Comparison of ENCODE assay signal across 31 cellular contexts in the genomic region with DNA sequence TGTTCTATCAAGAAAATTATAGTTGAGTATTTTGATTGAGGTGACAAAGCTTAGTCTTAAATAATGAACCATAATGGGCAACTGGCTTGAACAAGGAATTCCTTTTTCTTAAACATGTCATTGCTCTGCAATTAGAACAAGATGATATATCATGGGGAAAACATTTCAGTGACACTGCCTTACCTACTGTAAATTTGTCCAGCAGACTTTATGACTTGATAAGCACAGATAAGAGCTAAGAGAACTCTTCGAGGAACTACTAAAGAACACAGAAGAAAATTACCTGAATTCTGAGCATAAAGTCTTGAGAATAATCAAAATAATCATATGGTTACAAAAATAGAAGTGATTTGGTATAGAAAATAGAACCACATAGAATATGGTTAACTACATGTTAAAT.
"Had no signal": no experiment of that assay in that cellular context is flagged by ENCODE, and none has a peak within 500 bp of the region (broad histone marks: within the 10 kb centered on the region; RNA-seq: fewer than 3 reads in every experiment).

No MANE protein-coding gene starts in this region.

- FAIRE-seq: colon, endothelial cell of umbilical vein, TTC549 had no signal

- H3K4me1 Mint-ChIP-seq: activated CD4-positive, alpha-beta memory T cell treated with anti-CD3 and anti-CD28 coated beads, Interleukin-2, amount 10 ng/mL, durations not matched to agents 7 days and 5 days; activated CD4-positive, alpha-beta T cell treated with anti-CD3 and anti-CD28 coated beads, Interleukin-2, amount 10 ng/mL, durations not matched to agents 7 days and 5 days; activated naive CD4-positive, alpha-beta T cell treated with anti-CD3 and anti-CD28 coated beads, Interleukin-2, amount 10 ng/mL, durations not matched to agents 7 days and 5 days; activated naive CD8-positive, alpha-beta T cell treated with anti-CD3 and anti-CD28 coated beads, Interleukin-2, amount 10 ng/mL, durations not matched to agents 7 days and 5 days had no signal

- H3K36me3 Mint-ChIP-seq: activated naive CD4-positive, alpha-beta T cell treated with anti-CD3 and anti-CD28 coated beads, Interleukin-2, amount 10 ng/mL, durations not matched to agents 7 days and 5 days; activated naive CD4-positive, alpha-beta T cell treated with anti-CD3 and anti-CD28 coated beads, Interleukin-2, amount 50 U/mL, for 72 hours; activated naive CD8-positive, alpha-beta T cell treated with anti-CD3 and anti-CD28 coated beads, Interleukin-2, amount 10 ng/mL, durations not matched to agents 7 days and 5 days had no signal

- DNase-seq: activated CD4-positive, alpha-beta memory T cell treated with anti-CD3 and anti-CD28 coated beads, Interleukin-2, amount 10 ng/mL, durations not matched to agents 7 days and 5 days; activated CD4-positive, alpha-beta T cell treated with anti-CD3 and anti-CD28 coated beads for 1 hour; activated CD4-positive, alpha-beta T cell treated with anti-CD3 and anti-CD28 coated beads for 4 hours; activated CD4-positive, alpha-beta T cell treated with anti-CD3 and anti-CD28 coated beads, Interleukin-2, amount 10 ng/mL, durations not matched to agents 7 days and 5 days; activated CD4-positive, alpha-beta T cell treated with anti-CD3 and anti-CD28 coated beads, Interleukin-2, amount 50 U/mL, for 4 hours; activated CD8-positive, alpha-beta memory T cell treated with anti-CD3 and anti-CD28 coated beads, Interleukin-2, amount 50 U/mL, for 48 hours; activated gamma-delta T cell; activated naive CD4-positive, alpha-beta T cell; activated naive CD4-positive, alpha-beta T cell treated with anti-CD3 and anti-CD28 coated beads, Interleukin-2, amount 10 ng/mL, durations not matched to agents 7 days and 5 days; activated naive CD8-positive, alpha-beta T cell treated with anti-CD3 and anti-CD28 coated beads, Interleukin-2, amount 10 ng/mL, durations not matched to agents 7 days and 5 days; activated T-cell treated with anti-CD3 and anti-CD28 coated beads for 4 hours; activated T-cell treated with anti-CD3 and anti-CD28 coated beads, Interleukin-2, amount 50 U/mL, for 24 hours; activated T-cell treated with anti-CD3 and anti-CD28 coated beads, Interleukin-2, amount 50 U/mL, for 72 hours; brain microvascular endothelial cell; caudate nucleus; cortex of kidney; dermis blood vessel endothelial cell; effector CD4-positive, alpha-beta T cell; effector memory CD8-positive, alpha-beta T cell; foreskin fibroblast; gastrocnemius medialis; glutamatergic neuron; heart left ventricle; T-helper 2 cell had no signal

- H3K27me3 Mint-ChIP-seq: activated CD4-positive, alpha-beta memory T cell treated with anti-CD3 and anti-CD28 coated beads, Interleukin-2, amount 10 ng/mL, durations not matched to agents 7 days and 5 days; activated CD4-positive, alpha-beta T cell treated with anti-CD3 and anti-CD28 coated beads, Interleukin-2, amount 10 ng/mL, durations not matched to agents 7 days and 5 days; activated naive CD4-positive, alpha-beta T cell treated with anti-CD3 and anti-CD28 coated beads, Interleukin-2, amount 10 ng/mL, durations not matched to agents 7 days and 5 days; activated naive CD8-positive, alpha-beta T cell treated with anti-CD3 and anti-CD28 coated beads, Interleukin-2, amount 10 ng/mL, durations not matched to agents 7 days and 5 days; activated T-cell treated with anti-CD3 and anti-CD28 coated beads, Interleukin-2, amount 50 U/mL, for 24 hours; effector memory CD8-positive, alpha-beta T cell had no signal

- H3K4me3 ChIP-seq: ascending aorta, gastrocnemius medialis, heart left ventricle had no signal

- H3K9me3 Mint-ChIP-seq: activated CD4-positive, alpha-beta T cell treated with anti-CD3 and anti-CD28 coated beads, Interleukin-2, amount 10 ng/mL, durations not matched to agents 7 days and 5 days; activated naive CD4-positive, alpha-beta T cell treated with anti-CD3 and anti-CD28 coated beads, Interleukin-2, amount 10 ng/mL, durations not matched to agents 7 days and 5 days had no signal

- H3K27ac ChIP-seq: ascending aorta, brain microvascular endothelial cell, gastrocnemius medialis, heart left ventricle, VCaP had no signal

- H3K36me3 ChIP-seq: ascending aorta, brain microvascular endothelial cell, gastrocnemius medialis, heart left ventricle had no signal

- H3K27me3 ChIP-seq: ascending aorta, brain microvascular endothelial cell, gastrocnemius medialis, heart left ventricle had no signal

- H3K4me1 ChIP-seq: ascending aorta, gastrocnemius medialis had no signal

- H3K9me3 ChIP-seq: ascending aorta, gastrocnemius medialis, heart left ventricle had no signal

- H3K27ac Mint-ChIP-seq: activated CD4-positive, alpha-beta memory T cell treated with anti-CD3 and anti-CD28 coated beads, Interleukin-2, amount 10 ng/mL, durations not matched to agents 7 days and 5 days; activated CD4-positive, alpha-beta T cell treated with anti-CD3 and anti-CD28 coated beads, Interleukin-2, amount 10 ng/mL, durations not matched to agents 7 days and 5 days; activated naive CD4-positive, alpha-beta T cell treated with anti-CD3 and anti-CD28 coated beads, Interleukin-2, amount 10 ng/mL, durations not matched to agents 7 days and 5 days; activated naive CD4-positive, alpha-beta T cell treated with anti-CD3 and anti-CD28 coated beads, Interleukin-2, amount 50 U/mL, for 72 hours; activated naive CD8-positive, alpha-beta T cell treated with anti-CD3 and anti-CD28 coated beads, Interleukin-2, amount 10 ng/mL, durations not matched to agents 7 days and 5 days; activated T-cell treated with anti-CD3 and anti-CD28 coated beads, Interleukin-2, amount 50 U/mL, for 24 hours; activated T-cell treated with anti-CD3 and anti-CD28 coated beads, Interleukin-2, amount 50 U/mL, for 72 hours; effector memory CD8-positive, alpha-beta T cell; WTC11 had no signal

- H3K4me3 Mint-ChIP-seq: activated CD4-positive, alpha-beta memory T cell treated with anti-CD3 and anti-CD28 coated beads, Interleukin-2, amount 10 ng/mL, durations not matched to agents 7 days and 5 days; activated CD4-positive, alpha-beta T cell treated with anti-CD3 and anti-CD28 coated beads, Interleukin-2, amount 10 ng/mL, durations not matched to agents 7 days and 5 days; activated naive CD4-positive, alpha-beta T cell treated with anti-CD3 and anti-CD28 coated beads, Interleukin-2, amount 10 ng/mL, durations not matched to agents 7 days and 5 days; activated naive CD8-positive, alpha-beta T cell treated with anti-CD3 and anti-CD28 coated beads, Interleukin-2, amount 10 ng/mL, durations not matched to agents 7 days and 5 days; activated T-cell treated with anti-CD3 and anti-CD28 coated beads, Interleukin-2, amount 50 U/mL, for 24 hours; activated T-cell treated with anti-CD3 and anti-CD28 coated beads, Interleukin-2, amount 50 U/mL, for 72 hours; effector memory CD8-positive, alpha-beta T cell; WTC11 had no signal
